In genomic region chr6:75183099-75183541, GRCh38 we compare ENCODE assay signal across 1 cellular context.
TF ChIP-seq lines count a peak whose summit lies in the region.

No MANE protein-coding gene starts in this region.

TF ChIP-seq in A549, 52 proteins besides CTCF, POLR2A, EP300 and RAD21 (continued from another document):
- TF ChIP-seq, protein P1, sequence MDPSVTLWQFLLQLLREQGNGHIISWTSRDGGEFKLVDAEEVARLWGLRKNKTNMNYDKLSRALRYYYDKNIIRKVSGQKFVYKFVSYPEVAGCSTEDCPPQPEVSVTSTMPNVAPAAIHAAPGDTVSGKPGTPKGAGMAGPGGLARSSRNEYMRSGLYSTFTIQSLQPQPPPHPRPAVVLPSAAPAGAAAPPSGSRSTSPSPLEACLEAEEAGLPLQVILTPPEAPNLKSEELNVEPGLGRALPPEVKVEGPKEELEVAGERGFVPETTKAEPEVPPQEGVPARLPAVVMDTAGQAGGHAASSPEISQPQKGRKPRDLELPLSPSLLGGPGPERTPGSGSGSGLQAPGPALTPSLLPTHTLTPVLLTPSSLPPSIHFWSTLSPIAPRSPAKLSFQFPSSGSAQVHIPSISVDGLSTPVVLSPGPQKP (IDR thresholded peaks at IDR 0.05; ENCODE audit: low read depth, low read length) = no peak
- 0 out of 5 replicates have a peak, but pooled peaks of 1 of the 2 experiments have one; percentile 29 for TF ChIP-seq JUN (IDR thresholded peaks at IDR 0.05)
